24 cellular contexts compared by ENCODE assay signal in the genomic region with DNA sequence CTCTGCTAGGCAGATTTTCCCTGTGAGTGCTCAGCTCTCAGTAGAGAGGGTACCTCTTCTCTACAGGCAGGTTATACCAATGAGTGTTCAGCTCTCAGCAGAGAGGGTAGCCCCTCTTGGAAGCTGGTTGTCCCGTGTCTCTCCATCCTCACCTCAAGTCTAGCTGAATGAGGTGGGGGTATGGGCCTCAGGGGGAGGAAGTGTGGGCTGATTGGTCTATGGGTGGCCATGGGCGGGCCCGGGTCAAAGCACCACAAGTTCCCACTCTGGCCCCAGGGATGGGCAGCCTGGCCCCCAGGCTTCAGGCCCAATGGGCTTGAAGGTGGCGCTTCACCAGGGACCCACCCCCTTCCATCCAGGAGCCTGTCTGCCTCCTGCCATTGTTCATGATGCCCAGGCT. TPM values are rescaled to one million over a fixed set of nuclear protein-coding genes. Genes with fewer than 3 reads are reported as not detected.
DNase-seq lines count a peak whose midpoint lies in the region; ATAC-seq, FAIRE-seq and TF ChIP-seq lines count a peak whose summit lies in the region.
"Had no signal": no experiment of that assay in that cellular context is flagged by ENCODE, and none has a peak within 500 bp of the region (broad histone marks: within the 10 kb centered on the region; RNA-seq: fewer than 3 reads in every experiment).

No MANE protein-coding gene starts in this region.

- H3K36me3 Mint-ChIP-seq in GM23338 (ENCODE audit: low read depth) = no peaks in the 10 kb centered on the region
- H3K36me3 Mint-ChIP-seq in naive thymus-derived CD4-positive, alpha-beta T cell = no peaks in the 10 kb centered on the region
- H3K36me3 Mint-ChIP-seq: CD4-positive, alpha-beta memory T cell had no signal

- H3K9ac ChIP-seq in GM12878 (ENCODE audit: control insufficient read depth, insufficient read depth, low read length) = no peak overlapping the region
- peak overlapping the region in 1 of 5 donors; percentile 18 for H3K9ac ChIP-seq in subcutaneous abdominal adipose tissue (ENCODE audit: low read length in 5 of 5)

- RAD21 ChIA-PET in GM12878 (lab: Charles Lee; ENCODE audit: unreplicated experiment) = no interaction called here

- H3F3A ChIP-seq in GM23338 (replicated peaks; ENCODE audit: low read depth) = no peaks in the 10 kb centered on the region

- no peak for TF ChIP-seq RAD21 in GM12878 (IDR thresholded peaks at IDR 0.05; ENCODE audit: insufficient read depth, low read depth, low read length)

- H3K4me1 ChIP-seq in GM23338 (ENCODE audit: insufficient read depth) (peaks cover 5% of the 10 kb centered on the region; the same call in 1 of the 2 replicates), GM12878 (ENCODE audit: control insufficient read depth, insufficient read depth, low read length) (peaks cover under 1% of the 10 kb centered on the region; the same call in 1 of the 2 replicates), subcutaneous abdominal adipose tissue (ENCODE audit: control insufficient read depth in 5 of 5, insufficient read depth in 5 of 5, low read length in 5 of 5) (peaks cover 2 to 45% (median 36%) of the 10 kb centered on the region in 5 donors)
- no peaks in the 10 kb centered on the region for H3K4me1 ChIP-seq in naive thymus-derived CD4-positive, alpha-beta T cell (ENCODE audit: control insufficient read depth in 2 of 2, insufficient read depth in 2 of 2, low read length in 2 of 2)

- DNase-seq in GM23338 (ENCODE audit: low spot score) = no peak
- DNase-seq in GM12878 (ENCODE audit: low read depth, low spot score) = no peak
- DNase-seq in naive thymus-derived CD4-positive, alpha-beta T cell = no peak
- no peak for DNase-seq in AG08396 (ENCODE audit: low spot score)
- DNase-seq in D721Med (ENCODE audit: insufficient read length, low spot score) = no peak
- no peak for DNase-seq in superior temporal gyrus (ENCODE audit: extremely low spot score)
- DNase-seq: CD4-positive, alpha-beta memory T cell; DMS153; Kasumi-1; MG63; NCI-H1092; NCI-H1436; NCI-H187 treated with DMSO at 0.1 percent for 48 hours; NCI-H2107; NCI-H748 treated with DMSO at 0.1 percent for 48 hours; NK-92 treated with Interleukin-12 subunit alpha and Interleukin-12 subunit beta, amount 100 ng/mL, for 24 hours; SHP77 treated with DMSO at 0.1 percent for 48 hours; SW 1271 had no signal

- WGBS in GM12878 (ENCODE audit: insufficient coverage, insufficient replicate concordance, low lambda C conversion rate, missing lambda C conversion rate) = 74% methylated on average over 4 of the region's 4 CpGs

- H3K27me3 Mint-ChIP-seq in GM23338 (ENCODE audit: insufficient read depth, low read depth, poor library complexity) = peaks cover 5% of the 10 kb centered on the region
- peaks cover 0 to 10% (median 0%) of the 10 kb centered on the region in 5 donors for H3K27me3 Mint-ChIP-seq in naive thymus-derived CD4-positive, alpha-beta T cell
- H3K27me3 Mint-ChIP-seq: CD4-positive, alpha-beta memory T cell had no signal

- TF ChIP-seq EP300 in GM12878 (IDR thresholded peaks at IDR 0.05; ENCODE audit: borderline replicate concordance in 1 of 2, control insufficient read depth in 1 of 2, low read depth in 2 of 2, low read length in 2 of 2) = no peak

- H3K27ac Mint-ChIP-seq in GM23338 = no peak overlapping the region
- H3K27ac Mint-ChIP-seq in naive thymus-derived CD4-positive, alpha-beta T cell = no peak overlapping the region
- H3K27ac Mint-ChIP-seq: CD4-positive, alpha-beta memory T cell had no signal

- FAIRE-seq in GM12878 (lab: Jason Lieb, UNC) = no peak
- no peak for FAIRE-seq in D721Med (lab: Jason Lieb, UNC)
- FAIRE-seq: GM12892, GM19239, H1 had no signal

- POLR2A ChIA-PET in GM12878 (lab: Charles Lee) = no interaction called here
- POLR2A ChIA-PET in naive thymus-derived CD4-positive, alpha-beta T cell (lab: Charles Lee) = interaction anchor here (0.6 kb wide), 1 partner anchor 25 kb away, joined by 3 read pairs; no protein-coding TSS in a partner anchor

- no peak overlapping the region for H3K4me3 Mint-ChIP-seq in GM23338
- no peak overlapping the region for H3K4me3 Mint-ChIP-seq in naive thymus-derived CD4-positive, alpha-beta T cell
- H3K4me3 Mint-ChIP-seq: CD4-positive, alpha-beta memory T cell had no signal

- H3K79me2 ChIP-seq in GM23338 (replicated peaks; ENCODE audit: insufficient read depth) (no peaks in the 10 kb centered on the region), GM12878 (ENCODE audit: control insufficient read depth, insufficient read depth, low read length) (no peaks in the 10 kb centered on the region)

- no peaks in the 10 kb centered on the region for H3K36me3 ChIP-seq in GM23338 (ENCODE audit: insufficient read depth)
- no peaks in the 10 kb centered on the region for H3K36me3 ChIP-seq in GM12878 (ENCODE audit: control insufficient read depth in 2 of 2, insufficient read depth in 2 of 2, low read length in 1 of 2)
- H3K36me3 ChIP-seq in naive thymus-derived CD4-positive, alpha-beta T cell (ENCODE audit: control insufficient read depth in 2 of 3, insufficient read depth in 3 of 3, low read length in 3 of 3) = no peaks in the 10 kb centered on the region
- H3K36me3 ChIP-seq in subcutaneous abdominal adipose tissue (ENCODE audit: control insufficient read depth in 5 of 5, insufficient read depth in 5 of 5, low read length in 5 of 5) = no peaks in the 10 kb centered on the region
- H3K36me3 ChIP-seq: MG63 had no signal

- no peaks in the 10 kb centered on the region for H3K9me2 ChIP-seq in GM23338 (ENCODE audit: insufficient read depth)

- CTCF ChIA-PET in GM12878 (lab: Yijun Ruan, JAX) = interaction anchor here (1.0 to 2.6 kb wide), 5 partner anchors 10 to 430 kb away, joined by 3 to 10 read pairs (median 3); a partner anchor contains a TSS
- CTCF ChIA-PET in naive thymus-derived CD4-positive, alpha-beta T cell (lab: Charles Lee) = no interaction called here

- H3K27me3 ChIP-seq in GM23338 (ENCODE audit: insufficient read depth) (no peaks in the 10 kb centered on the region), GM12878 (replicated peaks in 1 of 2; ENCODE audit: control insufficient read depth in 2 of 2, insufficient read depth in 2 of 2, low read length in 1 of 2) (no peaks in the 10 kb centered on the region; a peak in 1 of 4 replicates), subcutaneous abdominal adipose tissue (ENCODE audit: control insufficient read depth in 5 of 5, insufficient read depth in 4 of 5, low read length in 5 of 5) (no peaks in the 10 kb centered on the region)
- no peaks in the 10 kb centered on the region for H3K27me3 ChIP-seq in naive thymus-derived CD4-positive, alpha-beta T cell (ENCODE audit: control insufficient read depth in 2 of 2, insufficient read depth in 2 of 2, low read length in 2 of 2)
- H3K27me3 ChIP-seq: MG63 had no signal

- peaks cover 15% of the 10 kb centered on the region for H3K4me1 Mint-ChIP-seq in GM23338
- peaks cover 0 to 8% (median 5%) of the 10 kb centered on the region in 7 donors for H3K4me1 Mint-ChIP-seq in naive thymus-derived CD4-positive, alpha-beta T cell
- H3K4me1 Mint-ChIP-seq: CD4-positive, alpha-beta memory T cell had no signal

- TF ChIP-seq POLR2A in GM12878 (IDR thresholded peaks at IDR 0.05; ENCODE audit: low read depth, low read length) = no peak

- no TSS peak for BruUV-seq in GM12878 (replicated peaks; lab: Mats Ljungman, UMichigan)

- intact Hi-C loops in GM12878 (cut with micrococcal nuclease; ENCODE audit: unreplicated experiment) = no loop called here
- intact Hi-C loops in naive thymus-derived CD4-positive, alpha-beta T cell (cut with micrococcal nuclease) = no loop called here

- H3K9me3 ChIP-seq in GM12878 (replicated peaks; ENCODE audit: control insufficient read depth, insufficient read depth, low read length) (no peaks in the 10 kb centered on the region; the same call in 2 of the 3 replicates), subcutaneous abdominal adipose tissue (ENCODE audit: control insufficient read depth in 5 of 5, low read length in 5 of 5) (no peaks in the 10 kb centered on the region)
- no peaks in the 10 kb centered on the region for H3K9me3 ChIP-seq in naive thymus-derived CD4-positive, alpha-beta T cell (ENCODE audit: control insufficient read depth in 2 of 3, low read length in 3 of 3)
- H3K9me3 ChIP-seq: MG63 had no signal

- ATAC-seq in GM23338 = no peak; the same call in 2 of the 3 replicates
- ATAC-seq in GM12878 = peak; percentile 45
- peak; percentile 12 for ATAC-seq in naive thymus-derived CD4-positive, alpha-beta T cell

- TF ChIP-seq CTCF in GM23338 (conservative IDR thresholded peaks at IDR 0.05; ENCODE audit: low read depth in 2 of 2) = no peak
- TF ChIP-seq CTCF in GM12878 (IDR thresholded peaks at IDR 0.05 in 2 of 3, conservative IDR thresholded peaks at IDR 0.05 in 1 of 3; ENCODE audit: control insufficient read depth in 2 of 3, extremely low read depth in 1 of 3, insufficient read depth in 1 of 3, low read depth in 3 of 3, low read length in 3 of 3) = no peak
- no peak for TF ChIP-seq CTCF in D721Med (IDR thresholded peaks at IDR 0.05; ENCODE audit: insufficient read depth, missing control alignments)

- H3K4me3 ChIP-seq in GM23338 (no peak overlapping the region), GM12878 (no peak overlapping the region), subcutaneous abdominal adipose tissue (ENCODE audit: low read depth in 1 of 5, low read length in 5 of 5) (no peak overlapping the region)
- no peak overlapping the region for H3K4me3 ChIP-seq in naive thymus-derived CD4-positive, alpha-beta T cell (ENCODE audit: low read length)
- H3K4me3 ChIP-seq: MG63, SK-N-MC had no signal

- in situ Hi-C loops in GM12878 (cut with MboI) = no loop called here

- H2AFZ ChIP-seq in GM23338 (peak overlapping the region; percentile 81), GM12878 (ENCODE audit: control insufficient read depth, low read depth, low read length) (no peak overlapping the region)

- H3K27ac ChIP-seq in GM23338 (ENCODE audit: low read depth) (no peak overlapping the region), GM12878 (ENCODE audit: control insufficient read depth, insufficient read depth) (no peak overlapping the region), subcutaneous abdominal adipose tissue (ENCODE audit: low read depth, low read length) (peak overlapping the region; percentile 69)
- H3K27ac ChIP-seq in naive thymus-derived CD4-positive, alpha-beta T cell (ENCODE audit: low read depth, low read length) = no peak overlapping the region
- H3K27ac ChIP-seq: RWPE1, SK-N-MC had no signal

- H3K4me2 ChIP-seq in GM23338 (no peak overlapping the region), GM12878 (ENCODE audit: control insufficient read depth, insufficient read depth) (no peak overlapping the region)

- SMC1A ChIA-PET in GM12878 (lab: Charles Lee; ENCODE audit: uncharacterized antibody, unreplicated experiment) = interaction anchor here (2.1 kb wide), 1 partner anchor 30 kb away, joined by 11 read pairs; no protein-coding TSS in a partner anchor

- H3K9me3 Mint-ChIP-seq in GM23338 = peaks cover 2% of the 10 kb centered on the region; the same call in 1 of the 3 replicates
- no peaks in the 10 kb centered on the region for H3K9me3 Mint-ChIP-seq in naive thymus-derived CD4-positive, alpha-beta T cell
- H3K9me3 Mint-ChIP-seq: CD4-positive, alpha-beta memory T cell had no signal

- no peaks in the 10 kb centered on the region for H4K20me1 ChIP-seq in GM23338 (replicated peaks; ENCODE audit: insufficient read depth)
- H4K20me1 ChIP-seq in GM12878 (ENCODE audit: control insufficient read depth, insufficient read depth) = no peaks in the 10 kb centered on the region

RNA-seq across cellular contexts. Expression of a gene that starts 17.0 kb away (rescaled TPM):
- total RNA-seq in GM23338 (2014; rRNA removed; shearing (Covaris generic)) = 39.2 and 41.2 TPM in 2 replicates
- polyA plus RNA-seq in GM23338 (2016; fragmentation: Nextera tagmentation; extraction: Ambion mirVana) (10.3 and 11.2 TPM in 2 replicates), GM12878 (2011; rRNA removed) (276 and 424 TPM in 2 replicates), GM12878 (2014; fragmentation: Illumina TruSeq; extraction: Trizol) (86.0 and 97.2 TPM in 2 replicates), GM12878 (2014; fragmentation: Nextera tagmentation; extraction: Ambion mirVana) (10 to 100 TPM; 27.0 to 53.5 TPM), GM12878 (2014; rRNA removed) (58.9 and 59.4 TPM in 2 replicates), GM12878 (2016; fragmentation: Nextera tagmentation; extraction: Ambion mirVana) (10 to 100 TPM; 24.1 to 31.3 TPM)
- 77.2 and 78.5 TPM in 2 replicates for total RNA-seq in GM12878 (2013; cell fraction: nucleolus; rRNA removed)
- total RNA-seq in GM12878 (2014; rRNA removed) (57.0 and 61.0 TPM in 2 replicates), GM12878 (2014; rRNA removed; fragmentation: Illumina TruSeq; extraction: Trizol) (63.4 and 65.2 TPM in 2 replicates), GM12878 (2021) (170 and 190 TPM in 2 replicates)
- 30.4 TPM for polyA plus RNA-seq in GM12878 (2011; ENCODE audit: low read depth)
- 52.8 and 62.4 TPM in 2 replicates for polyA plus RNA-seq in GM12878 (2011; cell fraction: cytosol; rRNA removed)
- polyA plus RNA-seq in GM12878 (2011; cell fraction: nucleus; rRNA removed) = 77.7 and 86.1 TPM in 2 replicates
- polyA plus RNA-seq in GM12878 (2012) = 60.1 and 91.8 TPM in 2 replicates
- 81.7 and 105 TPM in 2 replicates for polyA minus RNA-seq in GM12878 (2011; rRNA and poly(A)+ RNA removed)
- 102 and 156 TPM in 2 replicates for polyA minus RNA-seq in GM12878 (2011; cell fraction: cytosol; rRNA and poly(A)+ RNA removed)
- 30.2 and 54.2 TPM in 2 replicates for polyA minus RNA-seq in GM12878 (2011; cell fraction: nucleus; rRNA and poly(A)+ RNA removed)
- total RNA-seq in naive thymus-derived CD4-positive, alpha-beta T cell = 100 to 1,000 TPM in 2 of 5 experiments, 10 to 100 TPM in 3; 69.7 to 118 (median 76.9) TPM
- polyA plus RNA-seq in naive thymus-derived CD4-positive, alpha-beta T cell = 1 to 10 TPM; 6.1 to 8.1 TPM

RNA-seq across cellular contexts. Expression of a gene that starts 27.8 kb away (rescaled TPM):
- total RNA-seq in GM23338 (2014; rRNA removed; shearing (Covaris generic)) = 38.3 and 41.5 TPM in 2 replicates
- polyA plus RNA-seq in GM23338 (2016; fragmentation: Nextera tagmentation; extraction: Ambion mirVana) (17.6 and 30.1 TPM in 2 replicates), GM12878 (2011; rRNA removed) (18.0 and 28.6 TPM in 2 replicates), GM12878 (2014; fragmentation: Illumina TruSeq; extraction: Trizol) (8.0 and 10.7 TPM in 2 replicates), GM12878 (2014; fragmentation: Nextera tagmentation; extraction: Ambion mirVana) (1 to 10 TPM; 2.8 to 2.9 TPM), GM12878 (2014; rRNA removed) (6.9 and 10.5 TPM in 2 replicates), GM12878 (2016; fragmentation: Nextera tagmentation; extraction: Ambion mirVana) (10 to 100 TPM; 13.5 to 14.0 TPM)
- 89.3 and 93.7 TPM in 2 replicates for total RNA-seq in GM12878 (2013; cell fraction: nucleolus; rRNA removed)
- total RNA-seq in GM12878 (2014; rRNA removed) (8.8 and 10.0 TPM in 2 replicates), GM12878 (2014; rRNA removed; fragmentation: Illumina TruSeq; extraction: Trizol) (8.2 and 8.6 TPM in 2 replicates), GM12878 (2021) (6.4 TPM in 2 replicates)
- polyA plus RNA-seq in GM12878 (2011; ENCODE audit: low read depth) = 4.8 TPM
- polyA plus RNA-seq in GM12878 (2011; cell fraction: cytosol; rRNA removed) = 5.1 and 6.2 TPM in 2 replicates
- 33.6 and 33.8 TPM in 2 replicates for polyA plus RNA-seq in GM12878 (2011; cell fraction: nucleus; rRNA removed)
- polyA plus RNA-seq in GM12878 (2012) = 9.0 and 14.9 TPM in 2 replicates
- 14.7 and 17.3 TPM in 2 replicates for polyA minus RNA-seq in GM12878 (2011; rRNA and poly(A)+ RNA removed)
- 6.1 and 6.7 TPM in 2 replicates for polyA minus RNA-seq in GM12878 (2011; cell fraction: cytosol; rRNA and poly(A)+ RNA removed)
- 24.1 and 33.1 TPM in 2 replicates for polyA minus RNA-seq in GM12878 (2011; cell fraction: nucleus; rRNA and poly(A)+ RNA removed)
- total RNA-seq in naive thymus-derived CD4-positive, alpha-beta T cell = 10 to 100 TPM; 25.1 to 52.2 (median 31.8) TPM
- 10 to 100 TPM; 10.4 to 11.7 TPM for polyA plus RNA-seq in naive thymus-derived CD4-positive, alpha-beta T cell
